21 cellular contexts compared by ENCODE assay signal in the genomic region with DNA sequence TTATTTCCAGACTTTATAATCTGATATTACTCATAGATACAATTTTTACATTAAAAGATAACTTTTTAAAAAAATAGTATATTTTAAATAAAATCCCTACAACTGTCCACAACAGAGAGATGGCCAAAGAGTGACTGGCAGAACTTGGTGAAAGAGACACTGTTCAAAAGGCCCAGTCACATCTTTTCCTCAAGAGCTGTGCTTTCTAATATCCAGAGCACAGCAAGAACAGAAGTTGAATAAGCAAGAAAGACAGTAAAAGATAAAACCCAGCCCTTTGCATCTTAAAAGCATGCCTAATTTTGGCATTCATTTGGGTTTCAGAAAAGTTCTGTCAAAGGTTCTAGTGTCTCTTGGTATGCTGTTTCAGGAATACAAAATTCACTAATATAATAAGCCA. TPM values are rescaled to one million over a fixed set of nuclear protein-coding genes. Genes with fewer than 3 reads are reported as not detected.
DNase-seq lines count a peak whose midpoint lies in the region; ATAC-seq and TF ChIP-seq lines count a peak whose summit lies in the region.
"Had no signal": no experiment of that assay in that cellular context is flagged by ENCODE, and none has a peak within 500 bp of the region (broad histone marks: within the 10 kb centered on the region; RNA-seq: fewer than 3 reads in every experiment).

No MANE protein-coding gene starts in this region.

- H3K9me2 ChIP-seq in Loucy (replicated peaks; ENCODE audit: low read depth, low read length) (no peaks in the 10 kb centered on the region), hepatocyte (replicated peaks; ENCODE audit: insufficient read depth) (no peaks in the 10 kb centered on the region)

- H3K36me3 ChIP-seq in mammary epithelial cell (ENCODE audit: insufficient read depth, low read length) (no peaks in the 10 kb centered on the region), breast epithelium (no peaks in the 10 kb centered on the region), Loucy (ENCODE audit: insufficient read depth, low read length) (no peaks in the 10 kb centered on the region), hepatocyte (replicated peaks; ENCODE audit: insufficient read depth, low read depth) (no peaks in the 10 kb centered on the region)
- H3K36me3 ChIP-seq: BE2C, HAP-1 had no signal

- H3F3A ChIP-seq in Loucy (ENCODE audit: low read depth) = no peaks in the 10 kb centered on the region

- TF ChIP-seq POLR2A in breast epithelium (IDR thresholded peaks at IDR 0.05) = no peak

- no peak for ATAC-seq in stimulated activated naive CD8-positive, alpha-beta T cell treated with anti-CD3 and anti-CD28 coated beads, Interleukin-15, Interleukin-2, amounts not matched to agents 100 U/mL and 50 U/mL, for 24 hours
- ATAC-seq: A549 had no signal

- no peaks in the 10 kb centered on the region for H3K27me3 ChIP-seq in mammary epithelial cell (ENCODE audit: insufficient read depth, low read length)
- H3K27me3 ChIP-seq in breast epithelium = no peaks in the 10 kb centered on the region
- no peaks in the 10 kb centered on the region for H3K27me3 ChIP-seq in Loucy (ENCODE audit: insufficient read depth, low read length, poor library complexity, severe bottlenecking)
- H3K27me3 ChIP-seq in hepatocyte = no peaks in the 10 kb centered on the region
- H3K27me3 ChIP-seq: BE2C; BLaER1 treated with 17β-estradiol and CSF1 and Interleukin-3, amounts not matched to agents 10 nM and 100 nM had no signal

- dilution Hi-C loops in mammary epithelial cell (cut with HindIII; ENCODE audit: low sequenced_read_pairs) = no loop called here

- H4K20me1 ChIP-seq in mammary epithelial cell (ENCODE audit: insufficient read depth, low read length) (peaks cover 2% of the 10 kb centered on the region), Loucy (ENCODE audit: insufficient read depth, low read length, poor library complexity, severe bottlenecking) (peaks cover 80% of the 10 kb centered on the region), hepatocyte (ENCODE audit: insufficient read depth, poor library complexity, severe bottlenecking) (peaks cover 71% of the 10 kb centered on the region)

- intact Hi-C loops in mammary epithelial cell (cut with micrococcal nuclease) (loop anchor here (10.0 kb wide), 1 partner anchor 47 kb away; no protein-coding TSS in a partner anchor), breast epithelium (cut with DNase I; ENCODE audit: low total_unique reads) (no loop called here)

- no TSS peak for BruUV-seq in mammary epithelial cell (replicated peaks; lab: Mats Ljungman, UMichigan)

- H3K27ac ChIP-seq in mammary epithelial cell (ENCODE audit: insufficient read depth, low read depth, low read length) = no peak overlapping the region
- H3K27ac ChIP-seq in breast epithelium = no peak overlapping the region
- H3K27ac ChIP-seq in hepatocyte = no peak overlapping the region
- H3K27ac ChIP-seq: A549; BLaER1 treated with 17β-estradiol and CSF1 and Interleukin-3, amounts not matched to agents 10 nM and 100 nM had no signal

- CTCF ChIA-PET in mammary epithelial cell (lab: Charles Lee; ENCODE audit: low non-redundant PET) = no interaction called here

- H3K9me3 ChIP-seq in mammary epithelial cell (replicated peaks; ENCODE audit: insufficient read depth, low read length) (no peaks in the 10 kb centered on the region), breast epithelium (no peaks in the 10 kb centered on the region), Loucy (ENCODE audit: insufficient read depth, low read depth, low read length) (no peaks in the 10 kb centered on the region), hepatocyte (ENCODE audit: low read depth) (no peaks in the 10 kb centered on the region)
- H3K9me3 ChIP-seq: A549, BE2C, HAP-1 had no signal

- in situ Hi-C loops in mammary epithelial cell (cut with MboI; ENCODE audit: low sequenced_read_pairs in 2 of 2) = no loop called here

- H3K4me2 ChIP-seq in mammary epithelial cell (ENCODE audit: insufficient read depth, low read depth, low read length) (peak overlapping the region; percentile 22), Loucy (ENCODE audit: low read depth, low read length, poor library complexity, severe bottlenecking) (peak overlapping the region; percentile 84), hepatocyte (peak overlapping the region; percentile 36)
- H3K4me2 ChIP-seq: A549; BLaER1 treated with 17β-estradiol and CSF1 and Interleukin-3, amounts not matched to agents 10 nM and 100 nM had no signal

- DNase-seq in mammary epithelial cell (no peak), breast epithelium (ENCODE audit: low spot score in 2 of 2) (no peak), hepatocyte (ENCODE audit: low spot score) (no peak), NCI-H2081 (lab: John Stamatoyannopoulos, UW) (no peak)
- no peak for DNase-seq in stimulated activated naive CD8-positive, alpha-beta T cell treated with anti-CD3 and anti-CD28 coated beads, Interleukin-15, Interleukin-2, amounts not matched to agents 100 U/mL and 50 U/mL, for 24 hours
- DNase-seq: 8988T; ACHN; AML-193; BE2C; CD4-positive, alpha-beta T cell; CD8-positive, alpha-beta memory T cell; DMS 273 treated with DMSO at 0.1 percent for 48 hours; DMS79; EL; GDM1; GOT3; HFFc6 had no signal

- H3K4me3 ChIP-seq in mammary epithelial cell (replicated peaks in 1 of 3; ENCODE audit: insufficient read depth in 1 of 3, low read depth in 2 of 3, low read length in 3 of 3) (no peak overlapping the region), breast epithelium (no peak overlapping the region), Loucy (ENCODE audit: low read length, poor library complexity, severe bottlenecking) (peak overlapping the region; percentile 45), hepatocyte (no peak overlapping the region)
- H3K4me3 ChIP-seq: A549; BLaER1 treated with 17β-estradiol and CSF1 and Interleukin-3, amounts not matched to agents 10 nM and 100 nM; HAP-1 had no signal

- no peak overlapping the region for H2AFZ ChIP-seq in mammary epithelial cell (ENCODE audit: low read depth, low read length)
- H2AFZ ChIP-seq in Loucy (ENCODE audit: low read length) = no peak overlapping the region
- no peak overlapping the region for H2AFZ ChIP-seq in hepatocyte

- peaks cover 99% of the 10 kb centered on the region for H3K79me2 ChIP-seq in mammary epithelial cell (ENCODE audit: insufficient read depth, low read length)
- peaks cover 91% of the 10 kb centered on the region for H3K79me2 ChIP-seq in Loucy (ENCODE audit: insufficient read depth, low read length)
- H3K79me2 ChIP-seq in hepatocyte = peaks cover 99% of the 10 kb centered on the region

- TF ChIP-seq CTCF in mammary epithelial cell (conservative IDR thresholded peaks at IDR 0.05 in 1 of 2, IDR thresholded peaks at IDR 0.05 in 1 of 2; ENCODE audit: extremely low read depth in 1 of 2, insufficient read depth in 1 of 2, low read depth in 1 of 2, low read length in 2 of 2) (no peak), breast epithelium (IDR thresholded peaks at IDR 0.05) (no peak), Loucy (conservative IDR thresholded peaks at IDR 0.05; ENCODE audit: low read length) (no peak), hepatocyte (IDR thresholded peaks at IDR 0.05; ENCODE audit: poor library complexity) (no peak)

- no peaks in the 10 kb centered on the region for H3K4me1 ChIP-seq in mammary epithelial cell (ENCODE audit: insufficient read depth, low read length)
- H3K4me1 ChIP-seq in breast epithelium = peaks cover 2 to 12% of the 10 kb centered on the region in 2 donors
- H3K4me1 ChIP-seq in Loucy (ENCODE audit: insufficient read depth, low read length, poor library complexity, severe bottlenecking) = peaks cover 31% of the 10 kb centered on the region
- H3K4me1 ChIP-seq in hepatocyte (ENCODE audit: insufficient read depth) = peaks cover 42% of the 10 kb centered on the region
- H3K4me1 ChIP-seq: BE2C had no signal

- no peak overlapping the region for H3K9ac ChIP-seq in mammary epithelial cell (ENCODE audit: insufficient read depth, low read length)
- H3K9ac ChIP-seq in Loucy (ENCODE audit: low read depth, low read length, poor library complexity, severe bottlenecking) = no peak overlapping the region
- H3K9ac ChIP-seq: BLaER1 treated with 17β-estradiol and CSF1 and Interleukin-3, amounts not matched to agents 10 nM and 100 nM had no signal

RNA-seq across cellular contexts. Expression of gene WASL, which starts 6.9 kb away (rescaled TPM):
- total RNA-seq in mammary epithelial cell (10 to 100 TPM; 26.3 to 45.6 TPM), breast epithelium (10 to 100 TPM; 27.8 to 38.3 (median 37.8) TPM), hepatocyte (41.9 and 48.9 TPM in 2 replicates)
- polyA plus RNA-seq in mammary epithelial cell (13.2 TPM), hepatocyte (29.0 and 36.8 TPM in 2 replicates)
- polyA minus RNA-seq in mammary epithelial cell = 18.0 TPM

Comparison
In these comparisons a context has a peak if more than half of its experiments do, and no peak if none do; other contexts are left out.
1. H3K4me2 ChIP-seq: peak in every context shown above with its lines; median percentile 84 in Loucy; 36 in hepatocyte; 22 in mammary epithelial cell.